9 cellular contexts compared by ENCODE assay signal in genomic region chr7:151631968-151632749, GRCh38.
A peak's percentile ranks its signal among the peaks of the same experiment; 100 is the strongest.
DNase-seq lines count a peak whose midpoint lies in the region; ATAC-seq and TF ChIP-seq lines count a peak whose summit lies in the region.
"Had no signal": no experiment of that assay in that cellular context is flagged by ENCODE, and none has a peak within 500 bp of the region (broad histone marks: within the 10 kb centered on the region; RNA-seq: fewer than 3 reads in every experiment).

No MANE protein-coding gene starts in this region.

- peaks cover 18% of the 10 kb centered on the region for H3K4me1 ChIP-seq in body of pancreas

- intact Hi-C loops in body of pancreas (cut with DNase I): no loop called here

- peak in 4 of 7 experiments; percentile 33 to 51 (median 41) for TF ChIP-seq CTCF in body of pancreas (IDR thresholded peaks at IDR 0.05)

- peak; percentile 61 for DNase-seq in NCI-H1694 treated with DMSO at 0.1 percent for 48 hours (lab: John Stamatoyannopoulos, UW)
- no peak for DNase-seq in NCI-H1694 (lab: John Stamatoyannopoulos, UW)
- DNase-seq in NCI-H146 (lab: John Stamatoyannopoulos, UW): peak; percentile 89
- peak; percentile 85 for DNase-seq in UCSD-AML1 (lab: John Stamatoyannopoulos, UW; ENCODE audit: unreplicated experiment)
- DNase-seq in body of pancreas: peak; percentile 87 to 93 (median 90)
- DNase-seq: DND-41 had no signal

- H3K9me3 ChIP-seq in body of pancreas (no peaks in the 10 kb centered on the region), iPS-18c (ENCODE audit: control insufficient read depth, insufficient read depth, low read length) (no peaks in the 10 kb centered on the region)

- H3K27ac ChIP-seq in body of pancreas: peak overlapping the region; percentile 85 to 96 (median 90)
- peak overlapping the region in 20 of 21 experiments; percentile 33 to 91 (median 82) for H3K27ac ChIP-seq in skin epidermis

- ATAC-seq in HG02763 (IDR thresholded peaks at IDR 0.05; ENCODE audit: unreplicated experiment) (peak; percentile 71), body of pancreas (peak; percentile 91)

- H3K27me3 ChIP-seq in body of pancreas: no peaks in the 10 kb centered on the region

- H3K4me3 ChIP-seq in body of pancreas (peak overlapping the region; percentile 5 to 43), iPS-18c (ENCODE audit: insufficient read depth, low read depth, low read length) (peak overlapping the region; percentile 44), skin epidermis (peak overlapping the region; percentile 45 to 77 (median 63))

- TF ChIP-seq POLR2A in body of pancreas (IDR thresholded peaks at IDR 0.05): peak; percentile 18 to 66 (median 60)

- no peaks in the 10 kb centered on the region for H3K36me3 ChIP-seq in body of pancreas (replicated peaks in 1 of 2; ENCODE audit: insufficient read depth in 1 of 2, low read depth in 2 of 2)

- 2 to 11% methylated on average over 2 to 58 of the region's 108 CpGs for WGBS in body of pancreas, 2 donors
